8 cellular contexts compared by ENCODE assay signal in the genomic region with DNA sequence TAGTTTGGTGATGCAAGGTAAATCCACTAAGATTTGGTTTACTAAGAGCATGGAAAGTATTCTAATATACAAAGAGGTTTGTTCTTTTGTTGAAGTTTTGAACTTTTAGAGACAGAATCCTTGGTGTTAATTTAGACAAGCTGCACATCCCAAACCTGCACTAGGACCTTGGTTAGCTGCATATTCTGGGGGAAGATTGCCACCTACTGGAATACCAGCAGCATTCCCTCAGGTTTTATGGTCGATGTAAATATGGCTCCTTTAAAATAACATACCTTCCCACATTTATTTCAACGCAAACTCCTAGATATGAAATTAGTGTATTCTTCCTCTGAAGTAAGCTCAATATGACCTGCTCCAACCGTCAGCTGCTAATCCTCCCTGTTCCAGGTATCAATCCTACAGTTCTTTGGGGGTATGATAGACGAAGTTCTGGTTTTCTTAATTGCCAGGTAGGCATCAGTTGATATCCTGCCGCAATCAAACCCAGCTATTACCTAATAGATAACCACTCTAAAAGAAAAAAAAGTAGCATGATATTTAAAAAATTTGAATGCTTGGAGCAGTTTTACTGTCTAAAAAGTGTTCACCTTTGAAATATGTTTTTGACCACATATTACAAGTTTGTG.
DNase-seq lines count a peak whose midpoint lies in the region; ATAC-seq, FAIRE-seq and TF ChIP-seq lines count a peak whose summit lies in the region.

No MANE protein-coding gene starts in this region.

- POLR2A ChIA-PET in AG04450 (lab: Yijun Ruan, JAX): no interaction called here

- no peak overlapping the region for H3K4me3 Mint-ChIP-seq in activated T-cell treated with anti-CD3 and anti-CD28 coated beads, Interleukin-2, amount 50 U/mL, for 4 hours

- 37 to 38% methylated on average over 5 of the region's 5 CpGs for WGBS in upper lobe of left lung, 2 donors

- H3K27me3 ChIP-seq in AG04450 (ENCODE audit: control insufficient read depth, insufficient read depth, low read length) (no peaks in the 10 kb centered on the region), upper lobe of left lung (no peaks in the 10 kb centered on the region)

- no peaks in the 10 kb centered on the region for H3K36me3 Mint-ChIP-seq in activated T-cell treated with anti-CD3 and anti-CD28 coated beads, Interleukin-2, amount 50 U/mL, for 4 hours (ENCODE audit: insufficient read depth)

- peak; percentile 98 for ATAC-seq in SK-N-SH treated with all-trans-retinoic acid at 6 μM for 48 hours
- ATAC-seq in upper lobe of left lung (ENCODE audit: low FRiP score in 2 of 2): peak in 1 of 2 donors; percentile 47
- ATAC-seq in activated T-cell treated with anti-CD3 and anti-CD28 coated beads, Interleukin-2, amount 50 U/mL, for 4 hours: no peak

- no peaks in the 10 kb centered on the region for H3K4me1 ChIP-seq in upper lobe of left lung

- TF ChIP-seq POLR2A in upper lobe of left lung (IDR thresholded peaks at IDR 0.05): no peak

- H3K9me3 ChIP-seq in AG04450 (ENCODE audit: control insufficient read depth, insufficient read depth, low read length) (no peaks in the 10 kb centered on the region), upper lobe of left lung (no peaks in the 10 kb centered on the region)

- DNase-seq in AG04450 (ENCODE audit: low read depth, low spot score) (no peak), GM18507 (ENCODE audit: extremely low spot score, insufficient read length, low read depth) (no peak), NCI-H1092 treated with DMSO at 0.1 percent for 48 hours (lab: John Stamatoyannopoulos, UW) (peak; percentile 90), head of caudate nucleus (peak in 23 of 42 donors; percentile 5 to 63 (median 26)), upper lobe of left lung (no peak), amniotic stem cell (lab: John Stamatoyannopoulos, UW) (no peak)
- DNase-seq in activated T-cell treated with anti-CD3 and anti-CD28 coated beads, Interleukin-2, amount 50 U/mL, for 4 hours: no peak

- H3K9me3 Mint-ChIP-seq in activated T-cell treated with anti-CD3 and anti-CD28 coated beads, Interleukin-2, amount 50 U/mL, for 4 hours: no peaks in the 10 kb centered on the region

- TF ChIP-seq EP300 in upper lobe of left lung (IDR thresholded peaks at IDR 0.05): no peak

- H3K4me3 ChIP-seq in AG04450 (ENCODE audit: low read depth, low read length) (no peak overlapping the region), upper lobe of left lung (no peak overlapping the region)

- no peaks in the 10 kb centered on the region for H3K27me3 Mint-ChIP-seq in activated T-cell treated with anti-CD3 and anti-CD28 coated beads, Interleukin-2, amount 50 U/mL, for 4 hours (ENCODE audit: low read depth)

- no peaks in the 10 kb centered on the region for H3K36me3 ChIP-seq in upper lobe of left lung

- intact Hi-C loops in head of caudate nucleus (cut with DNase I): loop anchor here (5.0 kb wide), 1 partner anchor 1045 kb away; no protein-coding TSS in a partner anchor

- CTCF ChIA-PET in AG04450 (lab: Charles Lee): interaction anchor here (0.7 to 2.2 kb wide), 9 partner anchors 11 to 1084 kb away, joined by 3 to 27 read pairs (median 6); no protein-coding TSS in a partner anchor

- FAIRE-seq in GM18507 (lab: Jason Lieb, UNC): peak; percentile 54

- no peaks in the 10 kb centered on the region for H3K4me1 Mint-ChIP-seq in activated T-cell treated with anti-CD3 and anti-CD28 coated beads, Interleukin-2, amount 50 U/mL, for 4 hours (ENCODE audit: low read depth)

- TF ChIP-seq CTCF in AG04450 (IDR thresholded peaks at IDR 0.05; ENCODE audit: low read depth, low read length) (peak; percentile 62), upper lobe of left lung (IDR thresholded peaks at IDR 0.05) (peak in 5 of 6 experiments; percentile 39 to 56 (median 52))

- H3K27ac ChIP-seq in AG04450 (ENCODE audit: low read depth, low read length) (no peak overlapping the region), upper lobe of left lung (no peak overlapping the region)

TF ChIP-seq in SK-N-SH treated with all-trans-retinoic acid at 6 μM for 48 hours, 23 proteins besides CTCF, POLR2A, EP300 and RAD21:
- TF ChIP-seq ZNF8 (CRISPR knock-in tag; IDR thresholded peaks at IDR 0.05): no peak
- no peak for TF ChIP-seq TCF4 (CRISPR knock-in tag; IDR thresholded peaks at IDR 0.05; ENCODE audit: borderline replicate concordance)
- no peak for TF ChIP-seq ESRRG (CRISPR knock-in tag; IDR thresholded peaks at IDR 0.05)
- no peak for TF ChIP-seq OSR1 (CRISPR knock-in tag; IDR thresholded peaks at IDR 0.05)
- no peak for TF ChIP-seq ZFP30 (CRISPR knock-in tag; IDR thresholded peaks at IDR 0.05)
- TF ChIP-seq SNAI2 (CRISPR knock-in tag; IDR thresholded peaks at IDR 0.05): no peak
- TF ChIP-seq BACH2 (CRISPR knock-in tag; IDR thresholded peaks at IDR 0.05; ENCODE audit: borderline replicate concordance): no peak
- TF ChIP-seq, protein P1, sequence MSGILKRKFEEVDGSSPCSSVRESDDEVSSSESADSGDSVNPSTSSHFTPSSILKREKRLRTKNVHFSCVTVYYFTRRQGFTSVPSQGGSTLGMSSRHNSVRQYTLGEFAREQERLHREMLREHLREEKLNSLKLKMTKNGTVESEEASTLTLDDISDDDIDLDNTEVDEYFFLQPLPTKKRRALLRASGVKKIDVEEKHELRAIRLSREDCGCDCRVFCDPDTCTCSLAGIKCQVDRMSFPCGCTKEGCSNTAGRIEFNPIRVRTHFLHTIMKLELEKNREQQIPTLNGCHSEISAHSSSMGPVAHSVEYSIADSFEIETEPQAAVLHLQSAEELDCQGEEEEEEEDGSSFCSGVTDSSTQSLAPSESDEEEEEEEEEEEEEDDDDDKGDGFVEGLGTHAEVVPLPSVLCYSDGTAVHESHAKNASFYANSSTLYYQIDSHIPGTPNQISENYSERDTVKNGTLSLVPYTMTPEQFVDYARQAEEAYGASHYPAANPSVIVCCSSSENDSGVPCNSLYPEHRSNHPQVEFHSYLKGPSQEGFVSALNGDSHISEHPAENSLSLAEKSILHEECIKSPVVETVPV (CRISPR knock-in tag; IDR thresholded peaks at IDR 0.05): no peak
- no peak for TF ChIP-seq CREB5 (CRISPR knock-in tag; IDR thresholded peaks at IDR 0.05; ENCODE audit: low read depth)
- TF ChIP-seq ZC3H10 (CRISPR knock-in tag; IDR thresholded peaks at IDR 0.05): no peak
- no peak for TF ChIP-seq PPARA (CRISPR knock-in tag; IDR thresholded peaks at IDR 0.05; ENCODE audit: borderline replicate concordance)
- TF ChIP-seq ZNF565 (CRISPR knock-in tag; conservative IDR thresholded peaks at IDR 0.05; ENCODE audit: low read depth): no peak
- no peak for TF ChIP-seq GLIS3 (CRISPR knock-in tag; IDR thresholded peaks at IDR 0.05)
- TF ChIP-seq ZFP3 (CRISPR knock-in tag; IDR thresholded peaks at IDR 0.05): no peak
- TF ChIP-seq TSHZ2 (CRISPR knock-in tag; IDR thresholded peaks at IDR 0.05): no peak

Comparison
In these comparisons a context has a peak if more than half of its experiments do, and no peak if none do; other contexts are left out.
1. DNase-seq: peak in NCI-H1092 treated with DMSO at 0.1 percent for 48 hours (single experiment) and head of caudate nucleus (23 of 42); none in AG04450 (single experiment), GM18507 (single experiment), upper lobe of left lung (0 of 2), activated T-cell treated with anti-CD3 and anti-CD28 coated beads, Interleukin-2, amount 50 U/mL, for 4 hours (single experiment) and amniotic stem cell (single experiment).